In genomic region chr16:2151188-2152091, GRCh38 we compare ENCODE assay signal across 9 cellular contexts. TPM values are rescaled to one million over a fixed set of nuclear protein-coding genes. Genes with fewer than 3 reads are reported as not detected.
DNase-seq lines count a peak whose midpoint lies in the region; ATAC-seq and TF ChIP-seq lines count a peak whose summit lies in the region.
"Had no signal": no experiment of that assay in that cellular context is flagged by ENCODE, and none has a peak within 500 bp of the region (broad histone marks: within the 10 kb centered on the region; RNA-seq: fewer than 3 reads in every experiment).

No MANE protein-coding gene starts in this region.

- no peak overlapping the region for H3K4me3 ChIP-seq in CD4-positive, alpha-beta memory T cell (ENCODE audit: low read length in 2 of 2)
- peak overlapping the region; percentile 22; the same call in 1 of the 2 replicates for H3K4me3 ChIP-seq in HUES48 (ENCODE audit: low read depth, low read length)
- H3K4me3 ChIP-seq in upper lobe of right lung, result no peak overlapping the region

- H3K4me1 ChIP-seq in CD4-positive, alpha-beta memory T cell (ENCODE audit: insufficient read depth, low read length), result peaks cover 69% of the 10 kb centered on the region
- peaks cover 21% of the 10 kb centered on the region for H3K4me1 ChIP-seq in HUES48 (ENCODE audit: control insufficient read depth, insufficient read depth, low read length)
- H3K4me1 ChIP-seq in upper lobe of right lung, result peaks cover 61% of the 10 kb centered on the region

- H3K9me3 ChIP-seq in CD4-positive, alpha-beta memory T cell (ENCODE audit: control insufficient read depth in 1 of 2, low read length in 2 of 2), result no peaks in the 10 kb centered on the region
- no peaks in the 10 kb centered on the region for H3K9me3 ChIP-seq in HUES48 (ENCODE audit: control insufficient read depth, insufficient read depth, low read length)
- H3K9me3 ChIP-seq in upper lobe of right lung, result no peaks in the 10 kb centered on the region

- POLR2A ChIA-PET in CD4-positive, alpha-beta memory T cell (lab: Charles Lee; ENCODE audit: partially characterized antibody), result interaction anchor here (0.6 to 1.7 kb wide), 3 partner anchors 72 to 1595 kb away, joined by 4 to 6 read pairs (median 4); partner anchors contain the start of genes E4F1 and TBL3

- H3K9me3 Mint-ChIP-seq in CD4-positive, alpha-beta memory T cell, result no peaks in the 10 kb centered on the region
- no peaks in the 10 kb centered on the region for H3K9me3 Mint-ChIP-seq in activated T-helper 2 cell treated with anti-CD3 and anti-CD28 coated beads, Interferon-gamma antibody, Interleukin-2, Interleukin-4, amounts not matched to agents 10 μg/mL and 5 μg/mL and 100 μg/mL, durations not matched to agents 14 hours and 24 hours and 36 hours
- no peaks in the 10 kb centered on the region for H3K9me3 Mint-ChIP-seq in mesothelial cell of epicardium

- peak overlapping the region in 7 of 8 donors; percentile 28 to 73 (median 46) for H3K4me3 Mint-ChIP-seq in CD4-positive, alpha-beta memory T cell
- peak overlapping the region; percentile 64 for H3K4me3 Mint-ChIP-seq in activated T-helper 2 cell treated with anti-CD3 and anti-CD28 coated beads, Interferon-gamma antibody, Interleukin-2, Interleukin-4, amounts not matched to agents 10 μg/mL and 5 μg/mL and 100 μg/mL, durations not matched to agents 14 hours and 24 hours and 36 hours (ENCODE audit: low read depth)
- H3K4me3 Mint-ChIP-seq in mesothelial cell of epicardium, result peak overlapping the region; percentile 41

- H3K4me1 Mint-ChIP-seq in CD4-positive, alpha-beta memory T cell, result peaks cover 22 to 60% (median 39%) of the 10 kb centered on the region in 4 donors
- peaks cover 14% of the 10 kb centered on the region for H3K4me1 Mint-ChIP-seq in activated T-helper 2 cell treated with anti-CD3 and anti-CD28 coated beads, Interferon-gamma antibody, Interleukin-2, Interleukin-4, amounts not matched to agents 10 μg/mL and 5 μg/mL and 100 μg/mL, durations not matched to agents 14 hours and 24 hours and 36 hours (ENCODE audit: low read depth)
- peaks cover 50% of the 10 kb centered on the region for H3K4me1 Mint-ChIP-seq in mesothelial cell of epicardium

- DNase-seq in CD4-positive, alpha-beta memory T cell, result peak in 1 of 5 donors; percentile 36
- DNase-seq in activated T-helper 2 cell treated with anti-CD3 and anti-CD28 coated beads, Interferon-gamma antibody, Interleukin-2, Interleukin-4, amounts not matched to agents 10 μg/mL and 5 μg/mL and 100 μg/mL, durations not matched to agents 14 hours and 24 hours and 36 hours (ENCODE audit: low spot score), result no peak
- DNase-seq in mesothelial cell of epicardium (ENCODE audit: low spot score in 2 of 2, unreplicated experiment in 2 of 2) (no peak), upper lobe of right lung (no peak)

- H3K9ac ChIP-seq in HUES48 (ENCODE audit: low read depth, low read length), result peak overlapping the region; percentile 7; the same call in 1 of the 2 replicates

- H3K36me3 Mint-ChIP-seq in CD4-positive, alpha-beta memory T cell, result peaks cover 0 to 14% of the 10 kb centered on the region in 2 donors
- H3K36me3 Mint-ChIP-seq in activated T-helper 2 cell treated with anti-CD3 and anti-CD28 coated beads, Interferon-gamma antibody, Interleukin-2, Interleukin-4, amounts not matched to agents 10 μg/mL and 5 μg/mL and 100 μg/mL, durations not matched to agents 14 hours and 24 hours and 36 hours (ENCODE audit: low read depth), result peaks cover 53% of the 10 kb centered on the region
- H3K36me3 Mint-ChIP-seq in mesothelial cell of epicardium, result peaks cover 4% of the 10 kb centered on the region

- CTCF ChIA-PET in CD4-positive, alpha-beta memory T cell (lab: Charles Lee; ENCODE audit: partially characterized antibody), result interaction anchor here (1.0 to 4.0 kb wide), 4 partner anchors 11 to 147 kb away, joined by 3 to 38 read pairs (median 4); partner anchors contain the start of gene PKD1

- H3K27me3 Mint-ChIP-seq in CD4-positive, alpha-beta memory T cell, result no peaks in the 10 kb centered on the region
- peaks cover 2% of the 10 kb centered on the region for H3K27me3 Mint-ChIP-seq in activated T-helper 2 cell treated with anti-CD3 and anti-CD28 coated beads, Interferon-gamma antibody, Interleukin-2, Interleukin-4, amounts not matched to agents 10 μg/mL and 5 μg/mL and 100 μg/mL, durations not matched to agents 14 hours and 24 hours and 36 hours (ENCODE audit: low read depth)
- no peaks in the 10 kb centered on the region for H3K27me3 Mint-ChIP-seq in mesothelial cell of epicardium (ENCODE audit: low read depth)

- TF ChIP-seq CTCF in mesothelial cell of epicardium (IDR thresholded peaks at IDR 0.05; ENCODE audit: unreplicated experiment), result no peak
- TF ChIP-seq CTCF in upper lobe of right lung (IDR thresholded peaks at IDR 0.05), result no peak

- H3K27ac Mint-ChIP-seq in CD4-positive, alpha-beta memory T cell, result peak overlapping the region in 2 of 7 donors; percentile 53 to 60
- peak overlapping the region; percentile 35 for H3K27ac Mint-ChIP-seq in activated T-helper 2 cell treated with anti-CD3 and anti-CD28 coated beads, Interferon-gamma antibody, Interleukin-2, Interleukin-4, amounts not matched to agents 10 μg/mL and 5 μg/mL and 100 μg/mL, durations not matched to agents 14 hours and 24 hours and 36 hours
- no peak overlapping the region for H3K27ac Mint-ChIP-seq in mesothelial cell of epicardium

- H3K27ac ChIP-seq in CD4-positive, alpha-beta memory T cell (ENCODE audit: low read depth, low read length), result no peak overlapping the region
- H3K27ac ChIP-seq in HUES48 (ENCODE audit: low read depth, low read length) (peak overlapping the region; percentile 97), upper lobe of right lung (no peak overlapping the region)

- peaks cover 4% of the 10 kb centered on the region for H3K36me3 ChIP-seq in CD4-positive, alpha-beta memory T cell (ENCODE audit: insufficient read depth, low read length)
- H3K36me3 ChIP-seq in HUES48 (ENCODE audit: control insufficient read depth, insufficient read depth, low read length) (peaks cover 33% of the 10 kb centered on the region), upper lobe of right lung (peaks cover 17% of the 10 kb centered on the region)

- H3K27me3 ChIP-seq in CD4-positive, alpha-beta memory T cell (ENCODE audit: insufficient read depth, low read length), result no peaks in the 10 kb centered on the region
- H3K27me3 ChIP-seq in HUES48 (ENCODE audit: control insufficient read depth, insufficient read depth, low read length) (no peaks in the 10 kb centered on the region), upper lobe of right lung (no peaks in the 10 kb centered on the region)

- intact Hi-C loops in CD4-positive, alpha-beta memory T cell (cut with micrococcal nuclease), result loop anchor here (10.0 kb wide), 1 partner anchor 287 kb away; no protein-coding TSS in a partner anchor
- intact Hi-C loops in activated T-helper 2 cell treated with anti-CD3 and anti-CD28 coated beads, Interferon-gamma antibody, Interleukin-2, Interleukin-4, amounts not matched to agents 10 μg/mL and 5 μg/mL and 100 μg/mL, durations not matched to agents 14 hours and 24 hours and 36 hours (cut with micrococcal nuclease), result loop anchor here (10.0 kb wide), 1 partner anchor 363 kb away; the partner anchor contains the start of gene ATP6V0C
- intact Hi-C loops in upper lobe of right lung (cut with DNase I), result no loop called here

- ATAC-seq in HG02840 (IDR thresholded peaks at IDR 0.05; ENCODE audit: low FRiP score, unreplicated experiment) (no peak), upper lobe of right lung (no peak), HG03460 (IDR thresholded peaks at IDR 0.05; ENCODE audit: unreplicated experiment) (no peak), GM21737 (IDR thresholded peaks at IDR 0.05; ENCODE audit: unreplicated experiment) (no peak)
- ATAC-seq: esophagus mucosa had no signal

RNA-seq across cellular contexts. Expression of gene RAB26, which starts 3.0 kb away (rescaled TPM):
- under 1 TPM in 1 of 2 experiments, not detected in 1; 0.44 TPM for total RNA-seq in CD4-positive, alpha-beta memory T cell
- under 1 TPM; 0.52 to 0.77 TPM for polyA plus RNA-seq in CD4-positive, alpha-beta memory T cell
- 0.46 and 0.59 TPM in 2 replicates for total RNA-seq in activated T-helper 2 cell treated with anti-CD3 and anti-CD28 coated beads, Interferon-gamma antibody, Interleukin-2, Interleukin-4, amounts not matched to agents 10 μg/mL and 5 μg/mL and 100 μg/mL, durations not matched to agents 14 hours and 24 hours and 36 hours
- total RNA-seq in mesothelial cell of epicardium (1.1 to 1.5 TPM (median 1.3 TPM) in 3 replicates), upper lobe of right lung (0.67 TPM)

RNA-seq across cellular contexts. Expression of gene TRAF7, which starts 4.1 kb away (rescaled TPM):
- total RNA-seq in CD4-positive, alpha-beta memory T cell, result 10 to 100 TPM; 40.9 to 41.9 TPM
- 1 to 10 TPM; 1.9 to 8.9 TPM for polyA plus RNA-seq in CD4-positive, alpha-beta memory T cell
- total RNA-seq in activated T-helper 2 cell treated with anti-CD3 and anti-CD28 coated beads, Interferon-gamma antibody, Interleukin-2, Interleukin-4, amounts not matched to agents 10 μg/mL and 5 μg/mL and 100 μg/mL, durations not matched to agents 14 hours and 24 hours and 36 hours, result 69.8 and 70.7 TPM in 2 replicates
- 63.1 to 68.5 TPM (median 66.1 TPM) in 3 replicates for total RNA-seq in mesothelial cell of epicardium
- total RNA-seq in upper lobe of right lung, result 64.3 TPM

RNA-seq across cellular contexts. Expression of gene PKD1, which starts 15.7 kb away (rescaled TPM):
- 100 to 1,000 TPM; 125 to 126 TPM for total RNA-seq in CD4-positive, alpha-beta memory T cell
- 10 to 100 TPM in 1 of 2 donors, 1 to 10 TPM in 1; 2.3 to 11.7 TPM for polyA plus RNA-seq in CD4-positive, alpha-beta memory T cell
- 86.9 and 94.4 TPM in 2 replicates for total RNA-seq in activated T-helper 2 cell treated with anti-CD3 and anti-CD28 coated beads, Interferon-gamma antibody, Interleukin-2, Interleukin-4, amounts not matched to agents 10 μg/mL and 5 μg/mL and 100 μg/mL, durations not matched to agents 14 hours and 24 hours and 36 hours
- total RNA-seq in mesothelial cell of epicardium (173 to 183 TPM (median 175 TPM) in 3 replicates), upper lobe of right lung (84.8 TPM)

RNA-seq across cellular contexts. Expression of gene CASKIN1, which starts 45.0 kb away (rescaled TPM):
- total RNA-seq in CD4-positive, alpha-beta memory T cell, result not detected
- not detected for polyA plus RNA-seq in CD4-positive, alpha-beta memory T cell
- 0.48 and 1.0 TPM in 2 replicates for total RNA-seq in activated T-helper 2 cell treated with anti-CD3 and anti-CD28 coated beads, Interferon-gamma antibody, Interleukin-2, Interleukin-4, amounts not matched to agents 10 μg/mL and 5 μg/mL and 100 μg/mL, durations not matched to agents 14 hours and 24 hours and 36 hours
- total RNA-seq in mesothelial cell of epicardium (8.9 to 9.8 TPM (median 9.8 TPM) in 3 replicates), upper lobe of right lung (0.06 TPM)

RNA-seq across cellular contexts. Expression of gene MLST8, which starts 53.8 kb away (rescaled TPM):
- 10 to 100 TPM; 28.1 to 31.1 TPM for total RNA-seq in CD4-positive, alpha-beta memory T cell
- 10 to 100 TPM; 27.4 to 34.7 TPM for polyA plus RNA-seq in CD4-positive, alpha-beta memory T cell
- total RNA-seq in activated T-helper 2 cell treated with anti-CD3 and anti-CD28 coated beads, Interferon-gamma antibody, Interleukin-2, Interleukin-4, amounts not matched to agents 10 μg/mL and 5 μg/mL and 100 μg/mL, durations not matched to agents 14 hours and 24 hours and 36 hours, result 54.3 and 56.4 TPM in 2 replicates
- total RNA-seq in mesothelial cell of epicardium, result 45.9 to 49.0 TPM (median 47.2 TPM) in 3 replicates
- total RNA-seq in upper lobe of right lung, result 29.9 TPM
